8 cellular contexts compared by ENCODE assay signal in the genomic region with DNA sequence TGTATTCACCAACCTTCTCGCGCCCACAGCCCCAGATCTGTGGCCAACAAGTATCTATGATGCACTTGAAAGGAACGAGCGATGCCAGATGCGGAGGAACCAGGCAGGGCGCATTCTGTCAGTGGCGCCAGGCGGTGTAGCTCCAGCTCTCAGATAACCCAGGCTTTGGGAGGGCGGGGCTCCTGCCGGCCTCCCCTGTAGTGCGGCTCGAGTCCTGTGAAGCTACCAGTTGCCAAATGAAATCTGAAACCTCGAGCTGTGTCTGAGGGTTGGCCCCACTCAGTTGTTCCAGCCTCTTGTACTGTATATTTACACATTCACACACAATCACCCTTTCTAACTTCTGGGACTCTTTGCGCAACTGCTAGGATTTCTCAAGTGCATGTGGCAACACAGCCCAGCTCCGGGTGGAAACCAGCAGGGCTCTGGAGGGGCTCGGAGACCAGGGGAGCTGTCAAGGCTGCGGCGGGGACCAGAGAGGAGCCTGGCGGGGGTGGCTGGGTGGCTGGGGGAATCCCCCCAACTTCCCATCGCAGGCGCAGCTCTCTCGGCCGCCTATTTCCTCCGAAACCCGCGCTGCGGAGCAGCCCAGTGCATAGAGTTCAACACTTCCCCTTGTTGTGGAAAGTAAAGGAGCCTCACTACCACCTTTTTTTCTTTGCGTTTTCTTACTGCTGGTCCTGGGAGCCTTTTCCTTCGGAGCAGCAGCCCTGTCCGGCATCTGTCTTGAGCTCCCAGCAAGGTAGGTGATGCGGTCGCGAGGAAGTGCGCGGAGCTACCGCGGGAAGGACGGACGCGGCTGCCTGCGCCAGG. TPM values are rescaled to one million over a fixed set of nuclear protein-coding genes. Genes with fewer than 3 reads are reported as not detected.
DNase-seq lines count a peak whose midpoint lies in the region; ATAC-seq and TF ChIP-seq lines count a peak whose summit lies in the region.

A gene (plus strand): TSS at position 333 of the 813 bp plus-strand sequence.

- POLR2A ChIA-PET in activated naive CD8-positive, alpha-beta T cell treated with anti-CD3 and anti-CD28 coated beads, Interleukin-2, amount 10 ng/mL, durations not matched to agents 7 days and 5 days (lab: Charles Lee), result no interaction called here

- H3K4me3 Mint-ChIP-seq in Calu3 (ENCODE audit: low read depth, unreplicated experiment), result peak within 1 kb of the TSS; percentile 76
- peak within 1 kb of the TSS; percentile 53 for H3K4me3 Mint-ChIP-seq in activated naive CD8-positive, alpha-beta T cell treated with anti-CD3 and anti-CD28 coated beads, Interleukin-2, amount 10 ng/mL, durations not matched to agents 7 days and 5 days

- BruUV-seq in Calu3 (replicated peaks; lab: Mats Ljungman, UMichigan), result no TSS peak

- no peaks in the 10 kb centered on the region for H3K9me3 Mint-ChIP-seq in Calu3 (ENCODE audit: low read depth, unreplicated experiment)
- H3K9me3 Mint-ChIP-seq in activated naive CD8-positive, alpha-beta T cell treated with anti-CD3 and anti-CD28 coated beads, Interleukin-2, amount 10 ng/mL, durations not matched to agents 7 days and 5 days, result peaks cover 3% of the 10 kb centered on the region

- peaks cover 11% of the 10 kb centered on the region for H3K36me3 Mint-ChIP-seq in Calu3 (ENCODE audit: insufficient read depth, unreplicated experiment)
- no peaks in the 10 kb centered on the region for H3K36me3 Mint-ChIP-seq in activated naive CD8-positive, alpha-beta T cell treated with anti-CD3 and anti-CD28 coated beads, Interleukin-2, amount 10 ng/mL, durations not matched to agents 7 days and 5 days

- CTCF ChIA-PET in Calu3 (lab: Charles Lee), result interaction anchor here (0.7 to 1.4 kb wide), 5 partner anchors 15 to 446 kb away, joined by 3 to 7 read pairs (median 3); no protein-coding TSS in a partner anchor

- peak; percentile 72 for DNase-seq in Calu3
- peak; percentile 85 to 88 for DNase-seq in NCI-H524 (lab: John Stamatoyannopoulos, UW)
- DNase-seq in activated naive CD8-positive, alpha-beta T cell treated with anti-CD3 and anti-CD28 coated beads, Interleukin-2, amount 10 ng/mL, durations not matched to agents 7 days and 5 days, result peak; percentile 36
- peak; percentile 93 for DNase-seq in Right ventricle myocardium superior
- DNase-seq in omental fat pad (ENCODE audit: low spot score), result peak; percentile 67
- DNase-seq in cerebellar nuclear complex (lab: John Stamatoyannopoulos, UW), result no peak

- H3K4me1 Mint-ChIP-seq in Calu3 (ENCODE audit: low read depth, unreplicated experiment), result no peaks in the 10 kb centered on the region
- H3K4me1 Mint-ChIP-seq in activated naive CD8-positive, alpha-beta T cell treated with anti-CD3 and anti-CD28 coated beads, Interleukin-2, amount 10 ng/mL, durations not matched to agents 7 days and 5 days, result peaks cover 4% of the 10 kb centered on the region

- TF ChIP-seq CTCF in Calu3 (IDR thresholded peaks at IDR 0.05; ENCODE audit: unreplicated experiment) (no peak), omental fat pad (IDR thresholded peaks at IDR 0.05) (no peak)

- H3K27me3 Mint-ChIP-seq in Calu3 (ENCODE audit: unreplicated experiment), result no peaks in the 10 kb centered on the region
- peaks cover 47% of the 10 kb centered on the region for H3K27me3 Mint-ChIP-seq in activated naive CD8-positive, alpha-beta T cell treated with anti-CD3 and anti-CD28 coated beads, Interleukin-2, amount 10 ng/mL, durations not matched to agents 7 days and 5 days

- intact Hi-C loops in Calu3 (cut with micrococcal nuclease; ENCODE audit: unreplicated experiment), result no loop called here
- intact Hi-C loops in Right ventricle myocardium superior (cut with DNase I), result no loop called here

- H3K27ac Mint-ChIP-seq in Calu3 (ENCODE audit: unreplicated experiment), result no peak within 1 kb of the TSS
- no peak within 1 kb of the TSS for H3K27ac Mint-ChIP-seq in activated naive CD8-positive, alpha-beta T cell treated with anti-CD3 and anti-CD28 coated beads, Interleukin-2, amount 10 ng/mL, durations not matched to agents 7 days and 5 days

- ATAC-seq in GM19351 (IDR thresholded peaks at IDR 0.05; ENCODE audit: unreplicated experiment), result peak; percentile 89
- ATAC-seq in HG03354 (IDR thresholded peaks at IDR 0.05; ENCODE audit: poor library complexity, severe bottlenecking, unreplicated experiment), result peak; percentile 95
- ATAC-seq in activated naive CD8-positive, alpha-beta T cell treated with anti-CD3 and anti-CD28 coated beads, Interleukin-2, amount 10 ng/mL, durations not matched to agents 7 days and 5 days (ENCODE audit: low read depth), result peak; percentile 77
- ATAC-seq in Right ventricle myocardium superior (ENCODE audit: poor library complexity), result peak; percentile 96
- ATAC-seq in omental fat pad (ENCODE audit: low FRiP score), result peak; percentile 96

RNA-seq across cellular contexts. Expression of the gene that starts here (rescaled TPM):
- 9.7 and 10.2 TPM in 2 replicates for total RNA-seq in Calu3 (2022)
- total RNA-seq in activated naive CD8-positive, alpha-beta T cell treated with anti-CD3 and anti-CD28 coated beads, Interleukin-2, amount 10 ng/mL, durations not matched to agents 7 days and 5 days, result under 1 TPM in 1 of 2 experiments, not detected in 1; 0.28 TPM
- 11.1 TPM for total RNA-seq in Right ventricle myocardium superior
- total RNA-seq in omental fat pad, result 10 to 100 TPM; 42.3 to 57.2 (median 52.8) TPM

Comparison
In these comparisons a context has a peak if more than half of its experiments do, and no peak if none do; other contexts are left out.
1. Peak in DNase-seq and ATAC-seq in activated naive CD8-positive, alpha-beta T cell treated with anti-CD3 and anti-CD28 coated beads, Interleukin-2, amount 10 ng/mL, durations not matched to agents 7 days and 5 days; RNA of the gene not detected or under 1 TPM.
2. DNase-seq: peak in Calu3 (single experiment), NCI-H524 (2 of 2), Right ventricle myocardium superior (single experiment) and omental fat pad (single experiment); none in cerebellar nuclear complex (0 of 2).
3. Peak in every context shown above with its lines, with median percentiles within 50 percentile points of each other: ATAC-seq.